10 cellular contexts compared by ENCODE assay signal in genomic region chr14:54446201-54446693, GRCh38. TPM values are rescaled to one million over a fixed set of nuclear protein-coding genes. Genes with fewer than 3 reads are reported as not detected.
DNase-seq lines count a peak whose midpoint lies in the region; ATAC-seq and TF ChIP-seq lines count a peak whose summit lies in the region.
"Had no signal": no experiment of that assay in that cellular context is flagged by ENCODE, and none has a peak within 500 bp of the region (broad histone marks: within the 10 kb centered on the region; RNA-seq: fewer than 3 reads in every experiment).

No MANE protein-coding gene starts in this region.

- ATAC-seq in left cardiac atrium (peak; percentile 32 to 74), Right ventricle myocardium superior (ENCODE audit: poor library complexity) (no peak), HG03025 (IDR thresholded peaks at IDR 0.05; ENCODE audit: low FRiP score, unreplicated experiment) (no peak), GM19397 (IDR thresholded peaks at IDR 0.05; ENCODE audit: unreplicated experiment) (no peak)
- ATAC-seq: activated CD4-positive, alpha-beta T cell treated with anti-CD3 and anti-CD28 coated beads for 36 hours had no signal

- no peaks in the 10 kb centered on the region for H3K27me3 ChIP-seq in uterus
- H3K27me3 ChIP-seq in ascending aorta = no peaks in the 10 kb centered on the region
- H3K27me3 ChIP-seq: BLaER1 had no signal

- H3K4me3 ChIP-seq in uterus (no peak overlapping the region), ascending aorta (no peak overlapping the region)
- H3K4me3 ChIP-seq: BLaER1 had no signal

- H3K9me3 ChIP-seq in uterus (no peaks in the 10 kb centered on the region), ascending aorta (no peaks in the 10 kb centered on the region)
- H3K9me3 ChIP-seq: BLaER1 had no signal

- H3K4me1 ChIP-seq in uterus = peaks cover 0 to 7% of the 10 kb centered on the region in 2 donors
- peaks cover 0 to 2% of the 10 kb centered on the region in 2 donors for H3K4me1 ChIP-seq in ascending aorta

- in situ Hi-C loops in SK-MEL-5 (cut with HindIII; ENCODE audit: low pct_unique_long_range_greater_than_20kb, low sequenced_read_pairs) = no loop called here

- no peaks in the 10 kb centered on the region for H3K36me3 ChIP-seq in uterus
- no peaks in the 10 kb centered on the region for H3K36me3 ChIP-seq in ascending aorta
- H3K36me3 ChIP-seq: BLaER1 had no signal

- peak; percentile 50 for DNase-seq in left cardiac atrium
- no peak for DNase-seq in Right ventricle myocardium superior
- peak; percentile 57 for DNase-seq in SK-MEL-5 (ENCODE audit: low read depth, low spot score)
- peak; percentile 40 for DNase-seq in inferior parietal cortex (ENCODE audit: extremely low spot score)
- DNase-seq in uterus = peak; percentile 90 to 94
- no peak for DNase-seq in ascending aorta (ENCODE audit: low spot score in 2 of 2)
- DNase-seq: activated CD4-positive, alpha-beta T cell treated with anti-CD3 and anti-CD28 coated beads for 36 hours had no signal

- no peak for TF ChIP-seq POLR2A in uterus (IDR thresholded peaks at IDR 0.05)

- H3K27ac ChIP-seq in uterus (peak overlapping the region; percentile 71 to 72), ascending aorta (no peak overlapping the region)
- H3K27ac ChIP-seq: BLaER1 had no signal

- TF ChIP-seq CTCF in uterus (IDR thresholded peaks at IDR 0.05) (no peak), ascending aorta (IDR thresholded peaks at IDR 0.05) (no peak)

- intact Hi-C loops in left cardiac atrium (cut with DNase I) = no loop called here
- intact Hi-C loops in Right ventricle myocardium superior (cut with DNase I) = no loop called here
- intact Hi-C loops in uterus (cut with DNase I; ENCODE audit: low total_unique reads) = no loop called here
- intact Hi-C loops in ascending aorta (cut with DNase I) = no loop called here

RNA-seq across cellular contexts. Expression of gene CNIH1, which starts 5.1 kb away (rescaled TPM):
- total RNA-seq in left cardiac atrium (10 to 100 TPM; 89.5 to 93.4 TPM), Right ventricle myocardium superior (97.0 TPM), uterus (100 to 1,000 TPM in 3 of 4 donors, 10 to 100 TPM in 1; 18.7 to 177 (median 142) TPM), ascending aorta (173 TPM)
- 147 and 155 TPM in 2 replicates for total RNA-seq in SK-MEL-5 (2014; rRNA removed; shearing (Covaris generic))
- polyA plus RNA-seq in SK-MEL-5 (2015; cell fraction: cytosol; rRNA removed) = 313 and 354 TPM in 2 replicates
- polyA plus RNA-seq in SK-MEL-5 (2015; cell fraction: nucleus; rRNA removed) = 35.2 and 39.2 TPM in 2 replicates

RNA-seq across cellular contexts. Expression of gene GMFB, which starts 42.5 kb away (rescaled TPM):
- total RNA-seq in left cardiac atrium (10 to 100 TPM; 31.3 to 32.7 TPM), Right ventricle myocardium superior (27.6 TPM), uterus (100 to 1,000 TPM in 1 of 4 donors, 10 to 100 TPM in 3; 39.5 to 169 (median 45.7) TPM), ascending aorta (27.5 TPM)
- 83.9 and 102 TPM in 2 replicates for total RNA-seq in SK-MEL-5 (2014; rRNA removed; shearing (Covaris generic))
- 42.3 and 57.0 TPM in 2 replicates for polyA plus RNA-seq in SK-MEL-5 (2015; cell fraction: cytosol; rRNA removed)
- 86.2 and 109 TPM in 2 replicates for polyA plus RNA-seq in SK-MEL-5 (2015; cell fraction: nucleus; rRNA removed)

RNA-seq across cellular contexts. Expression of gene CDKN3, which starts 49.4 kb away (rescaled TPM):
- total RNA-seq in left cardiac atrium = 1 to 10 TPM; 6.9 to 7.9 TPM
- 5.2 TPM for total RNA-seq in Right ventricle myocardium superior
- total RNA-seq in SK-MEL-5 (2014; rRNA removed; shearing (Covaris generic)) = 55.2 and 64.0 TPM in 2 replicates
- 29.6 and 53.9 TPM in 2 replicates for polyA plus RNA-seq in SK-MEL-5 (2015; cell fraction: cytosol; rRNA removed)
- 12.7 and 13.4 TPM in 2 replicates for polyA plus RNA-seq in SK-MEL-5 (2015; cell fraction: nucleus; rRNA removed)
- 10 to 100 TPM in 1 of 4 donors, 1 to 10 TPM in 2, not detected in 1; 1.3 to 24.3 (median 4.4) TPM for total RNA-seq in uterus
- total RNA-seq in ascending aorta = not detected

Comparison
In these comparisons a context has a peak if more than half of its experiments do, and no peak if none do; other contexts are left out.
1. ATAC-seq: peak in left cardiac atrium (2 of 2); none in Right ventricle myocardium superior (single experiment), HG03025 (single experiment) and GM19397 (single experiment).
2. DNase-seq: peak in left cardiac atrium (single experiment), SK-MEL-5 (single experiment), inferior parietal cortex (single experiment) and uterus (2 of 2); none in Right ventricle myocardium superior (single experiment) and ascending aorta (0 of 2).
3. H3K27ac ChIP-seq: peak in uterus (2 of 2); none in ascending aorta (0 of 2).